ENCODE assay signal across 9 cellular contexts in genomic region chr2:85135066-85135914, GRCh38. TPM values are rescaled to one million over a fixed set of nuclear protein-coding genes. Genes with fewer than 3 reads are reported as not detected.
DNase-seq lines count a peak whose midpoint lies in the region; TF ChIP-seq lines count a peak whose summit lies in the region.
"Had no signal": no experiment of that assay in that cellular context is flagged by ENCODE, and none has a peak within 500 bp of the region (broad histone marks: within the 10 kb centered on the region; RNA-seq: fewer than 3 reads in every experiment).

No MANE protein-coding gene starts in this region.

- H3K27ac ChIP-seq in HEK293 (ENCODE audit: extremely low read depth, low read depth, low read length) (no peak overlapping the region), mammary epithelial cell (ENCODE audit: insufficient read depth, low read depth, low read length) (no peak overlapping the region), skeletal muscle tissue (ENCODE audit: low read depth, low read length) (no peak overlapping the region)

- 72% methylated on average over 22 of the region's 39 CpGs for WGBS in mammary epithelial cell (ENCODE audit: low coverage, missing lambda C conversion rate)

- no peaks in the 10 kb centered on the region for H4K20me1 ChIP-seq in mammary epithelial cell (ENCODE audit: insufficient read depth, low read length)

- no TSS peak for BruUV-seq in mammary epithelial cell (replicated peaks; lab: Mats Ljungman, UMichigan)

- peaks cover 59% of the 10 kb centered on the region for H3K79me2 ChIP-seq in mammary epithelial cell (ENCODE audit: insufficient read depth, low read length)

- POLR2A ChIA-PET in HEK293 (lab: Yijun Ruan, JAX), result no interaction called here

- H3K9ac ChIP-seq in mammary epithelial cell (ENCODE audit: insufficient read depth, low read length) (no peak overlapping the region), skeletal muscle tissue (ENCODE audit: low read depth in 1 of 3, low read length in 3 of 3) (peak overlapping the region in 1 of 3 donors; percentile 82)

- H3K4me1 ChIP-seq in HEK293 (ENCODE audit: control insufficient read depth, insufficient read depth, low read length) (peaks cover 3% of the 10 kb centered on the region; the same call in 1 of the 2 replicates), mammary epithelial cell (ENCODE audit: insufficient read depth, low read length) (peaks cover 18% of the 10 kb centered on the region), skeletal muscle tissue (ENCODE audit: control insufficient read depth in 3 of 3, insufficient read depth in 3 of 3, low read length in 3 of 3) (peaks cover 17 to 24% (median 18%) of the 10 kb centered on the region in 3 donors)

- TF ChIP-seq CTCF in HEK293 (tag by site-specific recombination; IDR thresholded peaks at IDR 0.05) (no peak), mammary epithelial cell (conservative IDR thresholded peaks at IDR 0.05 in 1 of 2, IDR thresholded peaks at IDR 0.05 in 1 of 2; ENCODE audit: extremely low read depth in 1 of 2, insufficient read depth in 1 of 2, low read depth in 1 of 2, low read length in 2 of 2) (no peak)

- H3K4me3 ChIP-seq in HEK293 (ENCODE audit: low read depth, low read length) (no peak overlapping the region), mammary epithelial cell (replicated peaks in 1 of 3; ENCODE audit: insufficient read depth in 1 of 3, low read depth in 2 of 3, low read length in 3 of 3) (peak overlapping the region; percentile 89 to 98 (median 97)), skeletal muscle tissue (ENCODE audit: low read length in 3 of 3) (peak overlapping the region; percentile 13 to 82 (median 78))

- in situ Hi-C loops in mammary epithelial cell (cut with MboI; ENCODE audit: low sequenced_read_pairs in 2 of 2), result loop anchor here in 1 of 2 donors (10.0 kb wide), 1 partner anchor 150 kb away; no protein-coding TSS in a partner anchor

- peak overlapping the region; percentile 98 for H3K4me2 ChIP-seq in mammary epithelial cell (ENCODE audit: insufficient read depth, low read depth, low read length)

- H2AFZ ChIP-seq in mammary epithelial cell (ENCODE audit: low read depth, low read length), result peak overlapping the region; percentile 95

- H3K9me3 ChIP-seq in HEK293 (ENCODE audit: control insufficient read depth, insufficient read depth, low read depth, low read length), result no peaks in the 10 kb centered on the region
- H3K9me3 ChIP-seq in mammary epithelial cell (replicated peaks; ENCODE audit: insufficient read depth, low read length), result no peaks in the 10 kb centered on the region
- no peaks in the 10 kb centered on the region for H3K9me3 ChIP-seq in skeletal muscle tissue (ENCODE audit: control insufficient read depth in 3 of 3, low read length in 3 of 3)

- H3K36me3 ChIP-seq in HEK293 (ENCODE audit: control insufficient read depth in 2 of 2, insufficient read depth in 1 of 2, low read length in 2 of 2) (peaks cover 0 to 5% of the 10 kb centered on the region in 2 experiments; a peak in 2 of 3 replicates), mammary epithelial cell (ENCODE audit: insufficient read depth, low read length) (no peaks in the 10 kb centered on the region), skeletal muscle tissue (ENCODE audit: control insufficient read depth in 3 of 3, insufficient read depth in 3 of 3, low read length in 3 of 3) (peaks cover 0 to 3% (median 0%) of the 10 kb centered on the region in 3 donors)

- CTCF ChIA-PET in HEK293 (lab: Yijun Ruan, JAX) (interaction anchor here (0.6 kb wide), 1 partner anchor 87 kb away, joined by 3 read pairs; no protein-coding TSS in a partner anchor), mammary epithelial cell (lab: Charles Lee; ENCODE audit: low non-redundant PET) (no interaction called here)

- H3K27me3 ChIP-seq in mammary epithelial cell (ENCODE audit: insufficient read depth, low read length) (no peaks in the 10 kb centered on the region), skeletal muscle tissue (ENCODE audit: control insufficient read depth in 3 of 3, insufficient read depth in 3 of 3, low read length in 3 of 3) (no peaks in the 10 kb centered on the region)

- dilution Hi-C loops in mammary epithelial cell (cut with HindIII; ENCODE audit: low sequenced_read_pairs), result no loop called here

- DNase-seq in mammary epithelial cell (no peak), iPS-NIHi7 (ENCODE audit: extremely low spot score) (peak; percentile 72), activated gamma-delta T cell treated with Interleukin-2 at 50 U/mL for 16 hours (no peak), occipital lobe (lab: John Stamatoyannopoulos, UW) (no peak), mesenteric fat pad (ENCODE audit: low spot score) (no peak)
- DNase-seq in stimulated activated CD4-positive, alpha-beta T cell treated with anti-CD3 and anti-CD28 coated beads, Interleukin-2, amount 100 ng/mL, for 48 hours, result no peak
- DNase-seq: OCI-M1 had no signal

- intact Hi-C loops in mammary epithelial cell (cut with micrococcal nuclease), result loop anchor here (10.0 kb wide), 1 partner anchor 280 kb away; the partner anchor contains the start of genes CAPG and SH2D6

TF ChIP-seq in HEK293, 187 proteins besides CTCF, POLR2A, EP300 and RAD21 (continues in another document):
- TF ChIP-seq ZNF223 (tag by site-specific recombination; IDR thresholded peaks at IDR 0.05) (no peak), ZNF704 (tag by site-specific recombination; IDR thresholded peaks at IDR 0.05) (no peak), ZNF112 (tag by site-specific recombination; IDR thresholded peaks at IDR 0.05) (no peak), HOXA7 (CRISPR knock-in tag; IDR thresholded peaks at IDR 0.05; ENCODE audit: borderline replicate concordance) (no peak), ZBTB49 (tag by site-specific recombination; IDR thresholded peaks at IDR 0.05; ENCODE audit: low read depth) (no peak), BCL11A (tag by site-specific recombination; IDR thresholded peaks at IDR 0.05; ENCODE audit: low read depth) (no peak), ZNF521 (tag by site-specific recombination; IDR thresholded peaks at IDR 0.05) (no peak), ZNF202 (tag by site-specific recombination; IDR thresholded peaks at IDR 0.05; ENCODE audit: borderline replicate concordance) (0 out of 2 replicates have a peak, but pooled peaks have one; percentile 11), KLF7 (tag by site-specific recombination; IDR thresholded peaks at IDR 0.05; ENCODE audit: borderline replicate concordance) (no peak), ZNF654 (tag by site-specific recombination; IDR thresholded peaks at IDR 0.05; ENCODE audit: low read depth) (no peak), PRDM10 (tag by site-specific recombination; IDR thresholded peaks at IDR 0.05) (0 out of 2 replicates have a peak, but pooled peaks have one; percentile 7)

RNA-seq across cellular contexts. Expression of gene TCF7L1, which starts 2.1 kb away (rescaled TPM):
- total RNA-seq in mammary epithelial cell (10 to 100 TPM in 1 of 2 donors, 1 to 10 TPM in 1; 6.3 to 26.4 TPM), skeletal muscle tissue (8.9 TPM), occipital lobe (1.1 TPM), mesenteric fat pad (27.8 TPM)
- polyA plus RNA-seq in mammary epithelial cell, result 3.1 TPM
- polyA minus RNA-seq in mammary epithelial cell, result 7.4 TPM
